Comparison of ENCODE assay signal across 26 cellular contexts in the genomic region with DNA sequence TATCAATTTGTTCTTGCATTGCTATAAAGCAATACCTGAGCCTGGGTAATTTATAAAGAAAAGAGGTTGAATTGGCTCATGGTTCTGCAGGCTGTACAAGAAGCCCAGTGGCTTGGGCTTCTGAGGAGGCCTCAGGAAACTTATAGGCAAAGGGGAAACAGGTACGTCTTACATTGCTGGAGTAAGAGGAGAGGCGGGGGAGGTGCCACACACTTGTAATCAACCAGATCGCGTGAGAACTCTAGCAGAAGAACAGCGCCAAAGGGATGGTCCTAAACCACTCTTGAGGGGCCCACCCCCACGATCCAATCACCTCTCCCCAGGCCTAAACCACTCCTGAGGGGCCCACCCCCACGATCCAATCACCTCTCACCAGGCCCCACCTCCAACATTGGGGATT. TPM values are rescaled to one million over a fixed set of nuclear protein-coding genes. Genes with fewer than 3 reads are reported as not detected.
"Had no signal": no experiment of that assay in that cellular context is flagged by ENCODE, and none has a peak within 500 bp of the region (broad histone marks: within the 10 kb centered on the region; RNA-seq: fewer than 3 reads in every experiment).

No MANE protein-coding gene starts in this region.

- H3K4me1 ChIP-seq: colonic mucosa, heart right ventricle, pancreas, prostate gland, right lobe of liver, suprapubic skin, thyroid gland, upper lobe of left lung, uterus had no signal

- H3K36me3 ChIP-seq: colonic mucosa, heart right ventricle, pancreas, prostate gland, right lobe of liver, suprapubic skin, thyroid gland, upper lobe of left lung, uterus had no signal

- DNase-seq: colonic mucosa; effector CD4-positive, alpha-beta T cell; endodermal cell; heart right ventricle; hypothalamus; kidney glomerular epithelial cell; natural killer cell; pancreas; right lobe of liver; stimulated activated CD4-positive, alpha-beta T cell treated with anti-CD3 and anti-CD28 coated beads, Interleukin-4, amount 100 ng/mL, for 1 hour; stimulated activated CD8-positive, alpha-beta memory T cell treated with anti-CD3 and anti-CD28 coated beads, Interleukin-4, amount 100 ng/mL, for 48 hours; stimulated activated naive CD8-positive, alpha-beta T cell treated with anti-CD3 and anti-CD28 coated beads, Interleukin-15, Interleukin-2, amounts not matched to agents 100 U/mL and 50 U/mL, for 24 hours; thyroid gland; upper lobe of left lung; uterus had no signal

- H3K4me3 ChIP-seq: colonic mucosa, heart right ventricle, pancreas, prostate gland, right lobe of liver, suprapubic skin, thyroid gland, upper lobe of left lung, uterus had no signal

- H3K9me3 Mint-ChIP-seq: endodermal cell had no signal

- H3K27me3 ChIP-seq: colonic mucosa, heart right ventricle, pancreas, right lobe of liver, suprapubic skin, thyroid gland, upper lobe of left lung, uterus had no signal

- H3K27ac Mint-ChIP-seq: endodermal cell; mesothelial cell of epicardium; natural killer cell; stimulated activated effector memory CD8-positive, alpha-beta T cell treated with anti-CD3 and anti-CD28 coated beads, Interleukin-12 subunit alpha, Interleukin-12 subunit beta, amount 100 ng/mL, for 72 hours had no signal

- H3K36me3 Mint-ChIP-seq: mesothelial cell of epicardium; natural killer cell; stimulated activated effector memory CD8-positive, alpha-beta T cell treated with anti-CD3 and anti-CD28 coated beads, Interleukin-12 subunit alpha, Interleukin-12 subunit beta, amount 100 ng/mL, for 72 hours had no signal

- H3K27ac ChIP-seq: colonic mucosa, heart right ventricle, pancreas, prostate gland, right lobe of liver, suprapubic skin, thyroid gland, upper lobe of left lung, uterus had no signal

- H3K9me3 ChIP-seq: colonic mucosa, pancreas, prostate gland, right lobe of liver, thyroid gland, uterus had no signal

- ATAC-seq: heart right ventricle; left lobe of liver; natural killer cell; pancreas; right lobe of liver; stimulated activated effector memory CD8-positive, alpha-beta T cell treated with anti-CD3 and anti-CD28 coated beads, Interleukin-12 subunit alpha, Interleukin-12 subunit beta, amount 100 ng/mL, for 72 hours; stimulated activated naive CD8-positive, alpha-beta T cell treated with anti-CD3 and anti-CD28 coated beads, Interleukin-15, Interleukin-2, amounts not matched to agents 100 U/mL and 50 U/mL, for 24 hours had no signal

RNA-seq across cellular contexts. Expression of gene SHOX, which starts 50.6 kb away (rescaled TPM):
- total RNA-seq: dermis microvascular lymphatic vessel endothelial cell, endodermal cell, endothelial cell of umbilical vein, frontal cortex, heart right ventricle, left lobe of liver, mesothelial cell of epicardium, mucosa of gallbladder, myocyte, natural killer cell, pancreas, prostate gland, renal cortical epithelial cell, right lobe of liver, thyroid gland, upper lobe of left lung, uterus had no signal
